In the genomic region with DNA sequence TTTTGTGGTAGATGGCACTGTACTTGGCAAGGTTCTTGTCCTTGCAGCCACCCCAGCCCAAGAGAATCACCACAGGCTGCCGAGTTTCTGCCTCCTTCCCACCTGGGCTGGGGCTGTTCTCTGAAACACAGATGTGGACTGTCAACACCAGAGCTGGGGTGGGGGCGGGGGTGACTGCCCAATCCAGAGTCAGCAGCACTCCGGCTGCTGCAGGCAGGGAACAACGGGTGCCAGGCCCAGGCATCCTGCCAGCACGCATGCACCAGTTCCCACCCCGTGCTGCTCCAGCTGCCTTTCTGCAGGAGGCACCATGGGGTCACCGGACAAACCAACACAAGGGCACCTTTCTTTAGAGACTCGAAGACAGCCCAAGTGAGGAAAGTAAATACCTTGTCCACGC, we compare ENCODE assay signal across 10 cellular contexts. TPM values are rescaled to one million over a fixed set of nuclear protein-coding genes. Genes with fewer than 3 reads are reported as not detected.
DNase-seq lines count a peak whose midpoint lies in the region; ATAC-seq and TF ChIP-seq lines count a peak whose summit lies in the region.
"Had no signal": no experiment of that assay in that cellular context is flagged by ENCODE, and none has a peak within 500 bp of the region (broad histone marks: within the 10 kb centered on the region; RNA-seq: fewer than 3 reads in every experiment).

No MANE protein-coding gene starts in this region.

- no peaks in the 10 kb centered on the region for H3K36me3 ChIP-seq in mucosa of descending colon (ENCODE audit: low read depth)

- ATAC-seq in mucosa of descending colon (peak; percentile 65), GM21360 (IDR thresholded peaks at IDR 0.05; ENCODE audit: unreplicated experiment) (no peak), GM18868 (IDR thresholded peaks at IDR 0.05; ENCODE audit: unreplicated experiment) (no peak)
- ATAC-seq: T-helper 17 cell had no signal

- H3K4me1 ChIP-seq in mucosa of descending colon (ENCODE audit: low read depth): peaks cover 9% of the 10 kb centered on the region
- H3K4me1 ChIP-seq: parathyroid adenoma had no signal

- no peak for TF ChIP-seq CTCF in mucosa of descending colon (IDR thresholded peaks at IDR 0.05)

- DNase-seq in A172 (ENCODE audit: low spot score) (peak; percentile 28), NCI-H2029 (lab: John Stamatoyannopoulos, UW) (peak; percentile 95), dermis blood vessel endothelial cell (peak; percentile 30), mucosa of descending colon (peak in 2 of 3 donors; percentile 63 to 73), MV-4-11 (lab: John Stamatoyannopoulos, UW) (no peak)
- no peak for DNase-seq in activated CD4-positive, alpha-beta T cell treated with anti-CD3 and anti-CD28 coated beads, Interleukin-2, amount 50 U/mL, for 48 hours
- DNase-seq: T-helper 17 cell had no signal

- intact Hi-C loops in mucosa of descending colon (cut with DNase I, micrococcal nuclease): no loop called here

- no peak overlapping the region for H3K4me3 ChIP-seq in mucosa of descending colon

- no peaks in the 10 kb centered on the region for H3K9me3 ChIP-seq in mucosa of descending colon

RNA-seq across cellular contexts. Expression of gene TMEM53, which starts 14.1 kb away (rescaled TPM):
- total RNA-seq in A172 (2014; rRNA removed; shearing (Covaris generic)): 3.7 and 4.6 TPM in 2 replicates
- 4.4 and 5.9 TPM in 2 replicates for total RNA-seq in dermis blood vessel endothelial cell
- total RNA-seq in mucosa of descending colon: 10 to 100 TPM; 19.3 to 46.0 (median 36.6) TPM

RNA-seq across cellular contexts. Expression of gene ARMH1, which starts 14.3 kb away (rescaled TPM):
- not detected in 2 replicates for total RNA-seq in A172 (2014; rRNA removed; shearing (Covaris generic))
- not detected in 2 replicates for total RNA-seq in dermis blood vessel endothelial cell
- total RNA-seq in mucosa of descending colon: 1 to 10 TPM; 1.7 to 4.1 (median 2.3) TPM

Comparison
In these comparisons a context has a peak if more than half of its experiments do, and no peak if none do; other contexts are left out.
1. DNase-seq: peak in A172 (single experiment), NCI-H2029 (single experiment), dermis blood vessel endothelial cell (single experiment) and mucosa of descending colon (2 of 3); none in MV-4-11 (single experiment) and activated CD4-positive, alpha-beta T cell treated with anti-CD3 and anti-CD28 coated beads, Interleukin-2, amount 50 U/mL, for 48 hours (0 of 2).